1 cellular context compared by ENCODE assay signal in the genomic region with DNA sequence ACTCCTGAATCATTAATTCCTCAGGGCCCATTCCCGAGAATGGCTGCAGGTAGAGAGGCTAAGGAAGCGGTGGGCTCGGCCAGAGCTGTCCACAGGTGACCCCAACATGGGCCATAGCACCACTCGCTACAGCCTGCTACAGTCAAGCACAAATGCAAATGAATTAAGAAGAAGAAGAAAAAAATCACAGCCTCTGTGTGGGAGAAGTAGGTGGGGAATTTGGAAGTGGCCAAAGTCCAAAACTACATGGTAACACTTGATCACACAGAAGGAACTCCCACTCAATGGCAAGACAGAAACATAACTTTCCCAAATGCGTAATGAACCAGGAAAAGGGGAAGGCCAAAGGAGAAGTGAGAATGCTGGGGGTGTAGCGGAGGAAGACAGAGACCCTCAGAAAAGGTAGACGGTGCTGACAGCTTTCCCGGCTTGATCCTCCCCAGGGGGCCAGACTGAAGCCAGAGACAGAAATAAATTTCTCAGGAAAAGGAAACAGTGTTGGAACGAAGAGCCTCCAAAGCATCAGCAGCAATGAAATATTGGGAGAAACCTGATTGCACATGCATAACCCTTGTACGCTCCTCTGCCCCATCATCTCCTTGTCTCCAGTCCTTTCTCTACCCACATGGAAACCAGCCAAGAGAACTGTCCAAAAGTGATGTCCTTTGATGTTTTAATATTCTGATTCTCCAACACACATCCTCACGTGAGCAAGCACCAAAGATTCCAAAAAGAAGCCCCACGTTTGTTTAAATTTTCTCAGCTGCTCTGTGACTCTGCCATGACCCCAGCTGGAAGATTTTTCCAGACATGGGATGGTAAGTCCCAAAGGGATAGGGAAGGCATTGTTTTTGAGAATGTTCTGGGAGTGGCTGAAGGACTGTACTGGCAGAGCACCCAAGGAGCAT.
TF ChIP-seq lines count a peak whose summit lies in the region.

No MANE protein-coding gene starts in this region.

TF ChIP-seq in GM12878, 131 proteins besides CTCF, POLR2A, EP300 and RAD21 (continued from another document and continues in another):
- TF ChIP-seq, protein P1, sequence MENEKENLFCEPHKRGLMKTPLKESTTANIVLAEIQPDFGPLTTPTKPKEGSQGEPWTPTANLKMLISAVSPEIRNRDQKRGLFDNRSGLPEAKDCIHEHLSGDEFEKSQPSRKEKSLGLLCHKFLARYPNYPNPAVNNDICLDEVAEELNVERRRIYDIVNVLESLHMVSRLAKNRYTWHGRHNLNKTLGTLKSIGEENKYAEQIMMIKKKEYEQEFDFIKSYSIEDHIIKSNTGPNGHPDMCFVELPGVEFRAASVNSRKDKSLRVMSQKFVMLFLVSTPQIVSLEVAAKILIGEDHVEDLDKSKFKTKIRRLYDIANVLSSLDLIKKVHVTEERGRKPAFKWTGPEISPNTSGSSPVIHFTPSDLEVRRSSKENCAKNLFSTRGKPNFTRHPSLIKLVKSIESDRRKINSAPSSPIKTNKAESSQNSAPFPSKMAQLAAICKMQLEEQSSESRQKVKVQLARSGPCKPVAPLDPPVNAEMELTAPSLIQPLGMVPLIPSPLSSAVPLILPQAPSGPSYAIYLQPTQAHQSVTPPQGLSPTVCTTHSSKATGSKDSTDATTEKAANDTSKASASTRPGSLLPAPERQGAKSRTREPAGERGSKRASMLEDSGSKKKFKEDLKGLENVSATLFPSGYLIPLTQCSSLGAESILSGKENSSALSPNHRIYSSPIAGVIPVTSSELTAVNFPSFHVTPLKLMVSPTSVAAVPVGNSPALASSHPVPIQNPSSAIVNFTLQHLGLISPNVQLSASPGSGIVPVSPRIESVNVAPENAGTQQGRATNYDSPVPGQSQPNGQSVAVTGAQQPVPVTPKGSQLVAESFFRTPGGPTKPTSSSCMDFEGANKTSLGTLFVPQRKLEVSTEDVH (IDR thresholded peaks at IDR 0.05; ENCODE audit: low read depth, partially characterized antibody): peak; percentile 24
- no peak for TF ChIP-seq NFXL1 (IDR thresholded peaks at IDR 0.05; ENCODE audit: borderline replicate concordance)
- TF ChIP-seq, protein P2, sequence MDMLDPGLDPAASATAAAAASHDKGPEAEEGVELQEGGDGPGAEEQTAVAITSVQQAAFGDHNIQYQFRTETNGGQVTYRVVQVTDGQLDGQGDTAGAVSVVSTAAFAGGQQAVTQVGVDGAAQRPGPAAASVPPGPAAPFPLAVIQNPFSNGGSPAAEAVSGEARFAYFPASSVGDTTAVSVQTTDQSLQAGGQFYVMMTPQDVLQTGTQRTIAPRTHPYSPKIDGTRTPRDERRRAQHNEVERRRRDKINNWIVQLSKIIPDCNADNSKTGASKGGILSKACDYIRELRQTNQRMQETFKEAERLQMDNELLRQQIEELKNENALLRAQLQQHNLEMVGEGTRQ (IDR thresholded peaks at IDR 0.05; ENCODE audit: borderline replicate concordance, low read depth, low read length): no peak
- peak; percentile 88; the same call in 1 of the 2 replicates for TF ChIP-seq BMI1 (IDR thresholded peaks at IDR 0.05; ENCODE audit: borderline replicate concordance)
- TF ChIP-seq, protein P3, sequence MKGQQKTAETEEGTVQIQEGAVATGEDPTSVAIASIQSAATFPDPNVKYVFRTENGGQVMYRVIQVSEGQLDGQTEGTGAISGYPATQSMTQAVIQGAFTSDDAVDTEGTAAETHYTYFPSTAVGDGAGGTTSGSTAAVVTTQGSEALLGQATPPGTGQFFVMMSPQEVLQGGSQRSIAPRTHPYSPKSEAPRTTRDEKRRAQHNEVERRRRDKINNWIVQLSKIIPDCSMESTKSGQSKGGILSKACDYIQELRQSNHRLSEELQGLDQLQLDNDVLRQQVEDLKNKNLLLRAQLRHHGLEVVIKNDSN (IDR thresholded peaks at IDR 0.05; ENCODE audit: borderline replicate concordance, extremely low read length, insufficient read depth, low read depth, low read length): no peak
- TF ChIP-seq SREBF2 (IDR thresholded peaks at IDR 0.05; ENCODE audit: low read length): no peak
- no peak for TF ChIP-seq NR2C1 (IDR thresholded peaks at IDR 0.05)
- TF ChIP-seq RAD51 (IDR thresholded peaks at IDR 0.05): no peak
- TF ChIP-seq MTA2 (IDR thresholded peaks at IDR 0.05; ENCODE audit: low read depth): peak; percentile 96
- TF ChIP-seq, protein P4, sequence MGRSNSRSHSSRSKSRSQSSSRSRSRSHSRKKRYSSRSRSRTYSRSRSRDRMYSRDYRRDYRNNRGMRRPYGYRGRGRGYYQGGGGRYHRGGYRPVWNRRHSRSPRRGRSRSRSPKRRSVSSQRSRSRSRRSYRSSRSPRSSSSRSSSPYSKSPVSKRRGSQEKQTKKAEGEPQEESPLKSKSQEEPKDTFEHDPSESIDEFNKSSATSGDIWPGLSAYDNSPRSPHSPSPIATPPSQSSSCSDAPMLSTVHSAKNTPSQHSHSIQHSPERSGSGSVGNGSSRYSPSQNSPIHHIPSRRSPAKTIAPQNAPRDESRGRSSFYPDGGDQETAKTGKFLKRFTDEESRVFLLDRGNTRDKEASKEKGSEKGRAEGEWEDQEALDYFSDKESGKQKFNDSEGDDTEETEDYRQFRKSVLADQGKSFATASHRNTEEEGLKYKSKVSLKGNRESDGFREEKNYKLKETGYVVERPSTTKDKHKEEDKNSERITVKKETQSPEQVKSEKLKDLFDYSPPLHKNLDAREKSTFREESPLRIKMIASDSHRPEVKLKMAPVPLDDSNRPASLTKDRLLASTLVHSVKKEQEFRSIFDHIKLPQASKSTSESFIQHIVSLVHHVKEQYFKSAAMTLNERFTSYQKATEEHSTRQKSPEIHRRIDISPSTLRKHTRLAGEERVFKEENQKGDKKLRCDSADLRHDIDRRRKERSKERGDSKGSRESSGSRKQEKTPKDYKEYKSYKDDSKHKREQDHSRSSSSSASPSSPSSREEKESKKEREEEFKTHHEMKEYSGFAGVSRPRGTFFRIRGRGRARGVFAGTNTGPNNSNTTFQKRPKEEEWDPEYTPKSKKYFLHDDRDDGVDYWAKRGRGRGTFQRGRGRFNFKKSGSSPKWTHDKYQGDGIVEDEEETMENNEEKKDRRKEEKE (IDR thresholded peaks at IDR 0.05): no peak
- TF ChIP-seq RCOR1 (conservative IDR thresholded peaks at IDR 0.05; ENCODE audit: low read depth, low read length): no peak
- no peak for TF ChIP-seq STAT3 (IDR thresholded peaks at IDR 0.05; ENCODE audit: low read depth, low read length)
- TF ChIP-seq, protein P5, sequence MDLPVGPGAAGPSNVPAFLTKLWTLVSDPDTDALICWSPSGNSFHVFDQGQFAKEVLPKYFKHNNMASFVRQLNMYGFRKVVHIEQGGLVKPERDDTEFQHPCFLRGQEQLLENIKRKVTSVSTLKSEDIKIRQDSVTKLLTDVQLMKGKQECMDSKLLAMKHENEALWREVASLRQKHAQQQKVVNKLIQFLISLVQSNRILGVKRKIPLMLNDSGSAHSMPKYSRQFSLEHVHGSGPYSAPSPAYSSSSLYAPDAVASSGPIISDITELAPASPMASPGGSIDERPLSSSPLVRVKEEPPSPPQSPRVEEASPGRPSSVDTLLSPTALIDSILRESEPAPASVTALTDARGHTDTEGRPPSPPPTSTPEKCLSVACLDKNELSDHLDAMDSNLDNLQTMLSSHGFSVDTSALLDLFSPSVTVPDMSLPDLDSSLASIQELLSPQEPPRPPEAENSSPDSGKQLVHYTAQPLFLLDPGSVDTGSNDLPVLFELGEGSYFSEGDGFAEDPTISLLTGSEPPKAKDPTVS (IDR thresholded peaks at IDR 0.05; ENCODE audit: low read depth, low read length): no peak
- TF ChIP-seq ZNF274 (IDR thresholded peaks at IDR 0.05; ENCODE audit: insufficient read depth, insufficient read length): no peak
- TF ChIP-seq, protein P6, sequence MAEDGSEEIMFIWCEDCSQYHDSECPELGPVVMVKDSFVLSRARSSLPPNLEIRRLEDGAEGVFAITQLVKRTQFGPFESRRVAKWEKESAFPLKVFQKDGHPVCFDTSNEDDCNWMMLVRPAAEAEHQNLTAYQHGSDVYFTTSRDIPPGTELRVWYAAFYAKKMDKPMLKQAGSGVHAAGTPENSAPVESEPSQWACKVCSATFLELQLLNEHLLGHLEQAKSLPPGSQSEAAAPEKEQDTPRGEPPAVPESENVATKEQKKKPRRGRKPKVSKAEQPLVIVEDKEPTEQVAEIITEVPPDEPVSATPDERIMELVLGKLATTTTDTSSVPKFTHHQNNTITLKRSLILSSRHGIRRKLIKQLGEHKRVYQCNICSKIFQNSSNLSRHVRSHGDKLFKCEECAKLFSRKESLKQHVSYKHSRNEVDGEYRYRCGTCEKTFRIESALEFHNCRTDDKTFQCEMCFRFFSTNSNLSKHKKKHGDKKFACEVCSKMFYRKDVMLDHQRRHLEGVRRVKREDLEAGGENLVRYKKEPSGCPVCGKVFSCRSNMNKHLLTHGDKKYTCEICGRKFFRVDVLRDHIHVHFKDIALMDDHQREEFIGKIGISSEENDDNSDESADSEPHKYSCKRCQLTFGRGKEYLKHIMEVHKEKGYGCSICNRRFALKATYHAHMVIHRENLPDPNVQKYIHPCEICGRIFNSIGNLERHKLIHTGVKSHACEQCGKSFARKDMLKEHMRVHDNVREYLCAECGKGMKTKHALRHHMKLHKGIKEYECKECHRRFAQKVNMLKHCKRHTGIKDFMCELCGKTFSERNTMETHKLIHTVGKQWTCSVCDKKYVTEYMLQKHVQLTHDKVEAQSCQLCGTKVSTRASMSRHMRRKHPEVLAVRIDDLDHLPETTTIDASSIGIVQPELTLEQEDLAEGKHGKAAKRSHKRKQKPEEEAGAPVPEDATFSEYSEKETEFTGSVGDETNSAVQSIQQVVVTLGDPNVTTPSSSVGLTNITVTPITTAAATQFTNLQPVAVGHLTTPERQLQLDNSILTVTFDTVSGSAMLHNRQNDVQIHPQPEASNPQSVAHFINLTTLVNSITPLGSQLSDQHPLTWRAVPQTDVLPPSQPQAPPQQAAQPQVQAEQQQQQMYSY (CRISPR knock-in tag; IDR thresholded peaks at IDR 0.05): peak; percentile 31; the same call in 1 of the 2 replicates
- TF ChIP-seq, protein P7, sequence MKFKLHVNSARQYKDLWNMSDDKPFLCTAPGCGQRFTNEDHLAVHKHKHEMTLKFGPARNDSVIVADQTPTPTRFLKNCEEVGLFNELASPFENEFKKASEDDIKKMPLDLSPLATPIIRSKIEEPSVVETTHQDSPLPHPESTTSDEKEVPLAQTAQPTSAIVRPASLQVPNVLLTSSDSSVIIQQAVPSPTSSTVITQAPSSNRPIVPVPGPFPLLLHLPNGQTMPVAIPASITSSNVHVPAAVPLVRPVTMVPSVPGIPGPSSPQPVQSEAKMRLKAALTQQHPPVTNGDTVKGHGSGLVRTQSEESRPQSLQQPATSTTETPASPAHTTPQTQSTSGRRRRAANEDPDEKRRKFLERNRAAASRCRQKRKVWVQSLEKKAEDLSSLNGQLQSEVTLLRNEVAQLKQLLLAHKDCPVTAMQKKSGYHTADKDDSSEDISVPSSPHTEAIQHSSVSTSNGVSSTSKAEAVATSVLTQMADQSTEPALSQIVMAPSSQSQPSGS (IDR thresholded peaks at IDR 0.05; ENCODE audit: low read length): peak; percentile 90
- TF ChIP-seq HDAC6 (IDR thresholded peaks at IDR 0.05; ENCODE audit: unreplicated experiment): no peak
- TF ChIP-seq KLF5 (IDR thresholded peaks at IDR 0.05; ENCODE audit: partially characterized antibody): peak; percentile 49
- TF ChIP-seq CBFB (IDR thresholded peaks at IDR 0.05; ENCODE audit: low read depth): 0 out of 2 replicates have a peak, but pooled peaks have one; percentile 45
- TF ChIP-seq, protein P8, sequence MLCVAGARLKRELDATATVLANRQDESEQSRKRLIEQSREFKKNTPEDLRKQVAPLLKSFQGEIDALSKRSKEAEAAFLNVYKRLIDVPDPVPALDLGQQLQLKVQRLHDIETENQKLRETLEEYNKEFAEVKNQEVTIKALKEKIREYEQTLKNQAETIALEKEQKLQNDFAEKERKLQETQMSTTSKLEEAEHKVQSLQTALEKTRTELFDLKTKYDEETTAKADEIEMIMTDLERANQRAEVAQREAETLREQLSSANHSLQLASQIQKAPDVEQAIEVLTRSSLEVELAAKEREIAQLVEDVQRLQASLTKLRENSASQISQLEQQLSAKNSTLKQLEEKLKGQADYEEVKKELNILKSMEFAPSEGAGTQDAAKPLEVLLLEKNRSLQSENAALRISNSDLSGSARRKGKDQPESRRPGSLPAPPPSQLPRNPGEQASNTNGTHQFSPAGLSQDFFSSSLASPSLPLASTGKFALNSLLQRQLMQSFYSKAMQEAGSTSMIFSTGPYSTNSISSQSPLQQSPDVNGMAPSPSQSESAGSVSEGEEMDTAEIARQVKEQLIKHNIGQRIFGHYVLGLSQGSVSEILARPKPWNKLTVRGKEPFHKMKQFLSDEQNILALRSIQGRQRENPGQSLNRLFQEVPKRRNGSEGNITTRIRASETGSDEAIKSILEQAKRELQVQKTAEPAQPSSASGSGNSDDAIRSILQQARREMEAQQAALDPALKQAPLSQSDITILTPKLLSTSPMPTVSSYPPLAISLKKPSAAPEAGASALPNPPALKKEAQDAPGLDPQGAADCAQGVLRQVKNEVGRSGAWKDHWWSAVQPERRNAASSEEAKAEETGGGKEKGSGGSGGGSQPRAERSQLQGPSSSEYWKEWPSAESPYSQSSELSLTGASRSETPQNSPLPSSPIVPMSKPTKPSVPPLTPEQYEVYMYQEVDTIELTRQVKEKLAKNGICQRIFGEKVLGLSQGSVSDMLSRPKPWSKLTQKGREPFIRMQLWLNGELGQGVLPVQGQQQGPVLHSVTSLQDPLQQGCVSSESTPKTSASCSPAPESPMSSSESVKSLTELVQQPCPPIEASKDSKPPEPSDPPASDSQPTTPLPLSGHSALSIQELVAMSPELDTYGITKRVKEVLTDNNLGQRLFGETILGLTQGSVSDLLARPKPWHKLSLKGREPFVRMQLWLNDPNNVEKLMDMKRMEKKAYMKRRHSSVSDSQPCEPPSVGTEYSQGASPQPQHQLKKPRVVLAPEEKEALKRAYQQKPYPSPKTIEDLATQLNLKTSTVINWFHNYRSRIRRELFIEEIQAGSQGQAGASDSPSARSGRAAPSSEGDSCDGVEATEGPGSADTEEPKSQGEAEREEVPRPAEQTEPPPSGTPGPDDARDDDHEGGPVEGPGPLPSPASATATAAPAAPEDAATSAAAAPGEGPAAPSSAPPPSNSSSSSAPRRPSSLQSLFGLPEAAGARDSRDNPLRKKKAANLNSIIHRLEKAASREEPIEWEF (IDR thresholded peaks at IDR 0.05; ENCODE audit: insufficient replicate concordance, low read depth, low read length): peak; percentile 89
- no peak for TF ChIP-seq SIN3A (IDR thresholded peaks at IDR 0.05; ENCODE audit: low read depth, low read length)
- TF ChIP-seq, protein P9, sequence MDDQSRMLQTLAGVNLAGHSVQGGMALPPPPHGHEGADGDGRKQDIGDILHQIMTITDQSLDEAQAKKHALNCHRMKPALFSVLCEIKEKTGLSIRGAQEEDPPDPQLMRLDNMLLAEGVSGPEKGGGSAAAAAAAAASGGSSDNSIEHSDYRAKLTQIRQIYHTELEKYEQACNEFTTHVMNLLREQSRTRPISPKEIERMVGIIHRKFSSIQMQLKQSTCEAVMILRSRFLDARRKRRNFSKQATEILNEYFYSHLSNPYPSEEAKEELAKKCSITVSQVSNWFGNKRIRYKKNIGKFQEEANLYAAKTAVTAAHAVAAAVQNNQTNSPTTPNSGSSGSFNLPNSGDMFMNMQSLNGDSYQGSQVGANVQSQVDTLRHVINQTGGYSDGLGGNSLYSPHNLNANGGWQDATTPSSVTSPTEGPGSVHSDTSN (IDR thresholded peaks at IDR 0.05; ENCODE audit: insufficient replicate concordance, low read depth, low read length): no peak
- peak; percentile 83 for TF ChIP-seq RUNX3 (IDR thresholded peaks at IDR 0.05; ENCODE audit: low read length)
- no peak for TF ChIP-seq CEBPB (IDR thresholded peaks at IDR 0.05; ENCODE audit: borderline replicate concordance in 1 of 2, low read depth in 2 of 2, low read length in 2 of 2)
- no peak for TF ChIP-seq LARP7 (IDR thresholded peaks at IDR 0.05)
- TF ChIP-seq YY1 (IDR thresholded peaks at IDR 0.05; ENCODE audit: low read depth, low read length): no peak
